In genomic region chr20:39390186-39390585, GRCh38 we compare ENCODE assay signal across 28 cellular contexts.
"Had no signal": no experiment of that assay in that cellular context is flagged by ENCODE, and none has a peak within 500 bp of the region (broad histone marks: within the 10 kb centered on the region; RNA-seq: fewer than 3 reads in every experiment).

No MANE protein-coding gene starts in this region.

- H3K27me3 ChIP-seq: ascending aorta, breast epithelium, cardiac muscle cell, colonic mucosa, esophagus squamous epithelium, gastroesophageal sphincter had no signal

- DNase-seq: activated CD4-positive, alpha-beta memory T cell treated with anti-CD3 and anti-CD28 coated beads for 36 hours; activated CD4-positive, alpha-beta T cell treated with anti-CD3 and anti-CD28 coated beads for 36 hours; activated CD4-positive, alpha-beta T cell treated with anti-CD3 and anti-CD28 coated beads, Interleukin-2, amount 10 ng/mL, durations not matched to agents 24 days and 14 days; activated CD4-positive, CD25-positive, alpha-beta regulatory T cell; activated CD4-positive, CD25-positive, alpha-beta regulatory T cell treated with anti-CD3 and anti-CD28 coated beads, Interleukin-2, amount 50 U/mL, for 72 hours; activated CD8-positive, alpha-beta memory T cell treated with anti-CD3 and anti-CD28 coated beads, Interleukin-2, amount 10 ng/mL, durations not matched to agents 7 days and 5 days; activated CD8-positive, alpha-beta memory T cell treated with anti-CD3 and anti-CD28 coated beads, Interleukin-2, amount 50 U/mL, for 4 hours; activated CD8-positive, alpha-beta T cell treated with anti-CD3 and anti-CD28 coated beads, Interleukin-2, amount 10 ng/mL, durations not matched to agents 7 days and 5 days; activated effector memory CD4-positive, alpha-beta T cell treated with anti-CD3 and anti-CD28 coated beads, Interleukin-2, amount 50 U/mL, for 16 hours; activated naive CD4-positive, alpha-beta T cell treated with anti-CD3 and anti-CD28 coated beads for 36 hours; activated naive CD8-positive, alpha-beta T cell treated with anti-CD3 and anti-CD28 coated beads, Interleukin-2, amount 10 ng/mL, durations not matched to agents 7 days and 5 days; activated T-cell treated with anti-CD3 and anti-CD28 coated beads, Interleukin-2, amount 50 U/mL, for 1 hour; activated T-cell treated with anti-CD3 and anti-CD28 coated beads, Interleukin-2, amount 50 U/mL, for 48 hours; central memory CD4-positive, alpha-beta T cell; cerebellar nuclear complex; colonic mucosa; effector CD8-positive, alpha-beta T cell; esophagus squamous epithelium; foreskin melanocyte; heart right ventricle; T-helper 2 cell had no signal

- H3K4me3 ChIP-seq: ascending aorta, breast epithelium, cardiac muscle cell, colonic mucosa, esophagus squamous epithelium, gastroesophageal sphincter, heart right ventricle had no signal

- H3K9me3 ChIP-seq: ascending aorta, breast epithelium, colonic mucosa, esophagus squamous epithelium, gastroesophageal sphincter, heart right ventricle had no signal

- ATAC-seq: activated CD4-positive, alpha-beta T cell treated with anti-CD3 and anti-CD28 coated beads for 36 hours; activated CD8-positive, alpha-beta memory T cell treated with anti-CD3 and anti-CD28 coated beads, Interleukin-2, amount 10 ng/mL, durations not matched to agents 7 days and 5 days; activated CD8-positive, alpha-beta T cell treated with anti-CD3 and anti-CD28 coated beads, Interleukin-2, amount 10 ng/mL, durations not matched to agents 7 days and 5 days; activated naive CD4-positive, alpha-beta T cell treated with anti-CD3 and anti-CD28 coated beads, Interleukin-2, amount 50 U/mL, for 72 hours; gastroesophageal sphincter had no signal

- H3K4me1 ChIP-seq: ascending aorta, breast epithelium, colonic mucosa, esophagus squamous epithelium, gastroesophageal sphincter, heart right ventricle had no signal

- FAIRE-seq: endothelial cell of umbilical vein had no signal

- H3K27ac ChIP-seq: ascending aorta, breast epithelium, cardiac muscle cell, colonic mucosa, epithelial cell of prostate, esophagus squamous epithelium, gastroesophageal sphincter, heart right ventricle had no signal

- H3K36me3 ChIP-seq: ascending aorta, breast epithelium, cardiac muscle cell, colonic mucosa, esophagus squamous epithelium, gastroesophageal sphincter, heart right ventricle had no signal
